In the genomic region with DNA sequence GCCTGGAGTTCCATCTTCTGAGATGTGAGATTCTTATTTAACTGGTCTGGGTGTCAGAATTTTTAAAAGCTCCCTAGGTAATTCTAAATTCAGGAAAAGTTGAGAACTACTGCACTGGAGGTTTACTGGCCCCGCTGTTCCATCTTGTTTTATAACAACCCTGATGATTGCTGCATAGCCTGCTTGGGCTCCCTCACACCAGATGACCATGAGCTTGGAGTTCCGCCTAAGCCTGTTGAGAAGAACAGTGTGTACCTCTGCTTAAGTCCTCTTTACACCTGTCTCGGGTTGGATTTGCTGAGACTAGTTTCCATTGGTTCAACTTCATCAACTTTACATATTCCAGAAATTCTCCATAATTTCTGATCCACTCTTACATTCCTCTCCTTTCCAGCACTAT, we compare ENCODE assay signal across 13 cellular contexts.
DNase-seq lines count a peak whose midpoint lies in the region; ATAC-seq and TF ChIP-seq lines count a peak whose summit lies in the region.
"Had no signal": no experiment of that assay in that cellular context is flagged by ENCODE, and none has a peak within 500 bp of the region (broad histone marks: within the 10 kb centered on the region; RNA-seq: fewer than 3 reads in every experiment).

No MANE protein-coding gene starts in this region.

- 94 to 98% methylated on average over 3 of the region's 3 CpGs for WGBS in endodermal cell (ENCODE audit: insufficient coverage in 1 of 2, insufficient read length in 1 of 2), 2 experiments

- H3K4me3 Mint-ChIP-seq in CD4-positive, alpha-beta T cell: peak overlapping the region; percentile 55
- H3K4me3 Mint-ChIP-seq in endodermal cell: no peak overlapping the region

- POLR2A ChIA-PET in CD4-positive, alpha-beta T cell (lab: Charles Lee): interaction anchor here (1.0 to 3.0 kb wide), 8 partner anchors 9 to 118 kb away, joined by 3 to 15 read pairs (median 5); no protein-coding TSS in a partner anchor
- POLR2A ChIA-PET in PC-9 (lab: Charles Lee; ENCODE audit: unreplicated experiment): no interaction called here

- no peak for TF ChIP-seq CTCF in CD4-positive, alpha-beta T cell (IDR thresholded peaks at IDR 0.05)
- TF ChIP-seq CTCF in Peyer's patch (IDR thresholded peaks at IDR 0.05): no peak
- no peak for TF ChIP-seq CTCF in endodermal cell (conservative IDR thresholded peaks at IDR 0.05)
- no peak for TF ChIP-seq CTCF in parathyroid adenoma (IDR thresholded peaks at IDR 0.05)
- TF ChIP-seq CTCF in PC-9 (conservative IDR thresholded peaks at IDR 0.05): no peak

- peaks cover 3% of the 10 kb centered on the region for H3K9me3 Mint-ChIP-seq in CD4-positive, alpha-beta T cell
- H3K9me3 Mint-ChIP-seq in endodermal cell: no peaks in the 10 kb centered on the region

- no peak for ATAC-seq in CD4-positive, alpha-beta T cell (ENCODE audit: poor library complexity)
- ATAC-seq in HG03457 (IDR thresholded peaks at IDR 0.05; ENCODE audit: unreplicated experiment): no peak

- no TSS peak for BruUV-seq in PC-9 (replicated peaks; lab: Mats Ljungman, UMichigan)

- H3K36me3 Mint-ChIP-seq in CD4-positive, alpha-beta T cell (ENCODE audit: low read depth): peaks cover 93% of the 10 kb centered on the region
- peaks cover 31% of the 10 kb centered on the region for H3K36me3 Mint-ChIP-seq in endodermal cell (ENCODE audit: low read depth)

- no peaks in the 10 kb centered on the region for H4K20me1 ChIP-seq in PC-9 (ENCODE audit: insufficient read depth)

- no peak for TF ChIP-seq POLR2A in Peyer's patch (IDR thresholded peaks at IDR 0.05)

- no peaks in the 10 kb centered on the region for H3K9me3 ChIP-seq in CD4-positive, alpha-beta T cell (ENCODE audit: control insufficient read depth, low read length)
- H3K9me3 ChIP-seq in Peyer's patch (no peaks in the 10 kb centered on the region), endodermal cell (ENCODE audit: control insufficient read depth, low read length) (no peaks in the 10 kb centered on the region), parathyroid adenoma (ENCODE audit: control insufficient read depth, low read length) (no peaks in the 10 kb centered on the region), PC-9 (ENCODE audit: insufficient read depth, low read depth) (no peaks in the 10 kb centered on the region)
- H3K9me3 ChIP-seq: pancreas, SK-N-SH had no signal

- no peaks in the 10 kb centered on the region for H3K9me2 ChIP-seq in PC-9 (ENCODE audit: insufficient read depth)
- H3K9me2 ChIP-seq: SK-N-SH had no signal

- peak overlapping the region; percentile 76 for H3K27ac Mint-ChIP-seq in CD4-positive, alpha-beta T cell
- peak overlapping the region; percentile 11 for H3K27ac Mint-ChIP-seq in endodermal cell

- CTCF ChIA-PET in CD4-positive, alpha-beta T cell (lab: Charles Lee): interaction anchor here (1.5 to 2.1 kb wide), 3 partner anchors 13 to 126 kb away, joined by 7 to 8 read pairs (median 7); partner anchors contain the start of gene ARMC12
- CTCF ChIA-PET in PC-9 (lab: Charles Lee): no interaction called here

- no peak for DNase-seq in CD4-positive, alpha-beta T cell
- DNase-seq in Peyer's patch: no peak
- DNase-seq in endodermal cell: no peak
- DNase-seq in NCI-H2081 (lab: John Stamatoyannopoulos, UW): no peak
- no peak for DNase-seq in PC-9
- no peak for DNase-seq in NCI-H446 (lab: John Stamatoyannopoulos, UW)
- DNase-seq: amniotic stem cell, GF-D8, NCI-H187, pancreas, SK-N-SH had no signal

- H3K27me3 ChIP-seq in CD4-positive, alpha-beta T cell (ENCODE audit: control insufficient read depth, insufficient read depth, low read length): no peaks in the 10 kb centered on the region
- H3K27me3 ChIP-seq in Peyer's patch: no peaks in the 10 kb centered on the region
- no peaks in the 10 kb centered on the region for H3K27me3 ChIP-seq in endodermal cell (ENCODE audit: control insufficient read depth, insufficient read depth, low read length, poor library complexity, severe bottlenecking)
- no peaks in the 10 kb centered on the region for H3K27me3 ChIP-seq in parathyroid adenoma (ENCODE audit: control insufficient read depth, insufficient read depth, low read length)
- H3K27me3 ChIP-seq in PC-9 (ENCODE audit: insufficient read depth, low read depth): no peaks in the 10 kb centered on the region
- H3K27me3 ChIP-seq: pancreas had no signal

- no peak overlapping the region for H3K27ac ChIP-seq in CD4-positive, alpha-beta T cell (ENCODE audit: low read depth, low read length)
- H3K27ac ChIP-seq in Peyer's patch (peak overlapping the region in 3 of 4 donors; percentile 30 to 48 (median 48)), endodermal cell (ENCODE audit: low read depth, low read length) (no peak overlapping the region), parathyroid adenoma (no peak overlapping the region), PC-9 (no peak overlapping the region)
- H3K27ac ChIP-seq: pancreas had no signal

- peaks cover 91% of the 10 kb centered on the region for H3K4me1 Mint-ChIP-seq in CD4-positive, alpha-beta T cell (ENCODE audit: low read depth)
- peaks cover 9% of the 10 kb centered on the region for H3K4me1 Mint-ChIP-seq in endodermal cell

- peaks cover 14% of the 10 kb centered on the region for H3F3A ChIP-seq in PC-9 (ENCODE audit: insufficient read depth, low read depth)

- H3K9ac ChIP-seq in endodermal cell (ENCODE audit: extremely low read depth, low read length, poor library complexity, severe bottlenecking) (no peak overlapping the region), parathyroid adenoma (no peak overlapping the region)
- H3K9ac ChIP-seq: SK-N-SH had no signal

- H3K36me3 ChIP-seq in Peyer's patch (peaks cover 0 to 93% (median 8%) of the 10 kb centered on the region in 3 donors), endodermal cell (ENCODE audit: control insufficient read depth, insufficient read depth, low read length) (no peaks in the 10 kb centered on the region), parathyroid adenoma (ENCODE audit: control insufficient read depth, insufficient read depth, low read length) (no peaks in the 10 kb centered on the region), PC-9 (ENCODE audit: low read depth) (no peaks in the 10 kb centered on the region)

- H3K79me2 ChIP-seq in parathyroid adenoma: no peaks in the 10 kb centered on the region
- no peaks in the 10 kb centered on the region for H3K79me2 ChIP-seq in PC-9 (ENCODE audit: low read depth)

- H3K4me2 ChIP-seq in parathyroid adenoma (ENCODE audit: low read length) (peak overlapping the region; percentile 17), PC-9 (no peak overlapping the region)
- H3K4me2 ChIP-seq: SK-N-SH had no signal

- H3K4me1 ChIP-seq in Peyer's patch: peaks cover 0 to 5% (median 0%) of the 10 kb centered on the region in 4 donors
- H3K4me1 ChIP-seq in endodermal cell (ENCODE audit: control insufficient read depth, insufficient read depth, low read length): no peaks in the 10 kb centered on the region
- H3K4me1 ChIP-seq in parathyroid adenoma: no peaks in the 10 kb centered on the region
- H3K4me1 ChIP-seq in PC-9 (replicated peaks; ENCODE audit: insufficient read depth): peaks cover 9% of the 10 kb centered on the region
- H3K4me1 ChIP-seq: pancreas had no signal

- no peak overlapping the region for H2AFZ ChIP-seq in parathyroid adenoma
- H2AFZ ChIP-seq in PC-9: no peak overlapping the region

- intact Hi-C loops in CD4-positive, alpha-beta T cell (cut with DNase I, micrococcal nuclease): no loop called here
- intact Hi-C loops in PC-9 (cut with micrococcal nuclease; ENCODE audit: unreplicated experiment): no loop called here

- H3K27me3 Mint-ChIP-seq in CD4-positive, alpha-beta T cell: no peaks in the 10 kb centered on the region
- no peaks in the 10 kb centered on the region for H3K27me3 Mint-ChIP-seq in endodermal cell (ENCODE audit: insufficient read depth)

- no peak overlapping the region for H3K4me3 ChIP-seq in Peyer's patch
- H3K4me3 ChIP-seq in endodermal cell (ENCODE audit: low read length): no peak overlapping the region
- no peak overlapping the region for H3K4me3 ChIP-seq in parathyroid adenoma (ENCODE audit: low read depth, low read length)
- H3K4me3 ChIP-seq in PC-9: no peak overlapping the region
- H3K4me3 ChIP-seq: pancreas had no signal

Comparison
In these comparisons a context has a peak if more than half of its experiments do, and no peak if none do; other contexts are left out.
1. H3K27ac ChIP-seq: peak in Peyer's patch (3 of 4); none in CD4-positive, alpha-beta T cell (single experiment), endodermal cell (single experiment), parathyroid adenoma (single experiment) and PC-9 (single experiment).